In the genomic region with DNA sequence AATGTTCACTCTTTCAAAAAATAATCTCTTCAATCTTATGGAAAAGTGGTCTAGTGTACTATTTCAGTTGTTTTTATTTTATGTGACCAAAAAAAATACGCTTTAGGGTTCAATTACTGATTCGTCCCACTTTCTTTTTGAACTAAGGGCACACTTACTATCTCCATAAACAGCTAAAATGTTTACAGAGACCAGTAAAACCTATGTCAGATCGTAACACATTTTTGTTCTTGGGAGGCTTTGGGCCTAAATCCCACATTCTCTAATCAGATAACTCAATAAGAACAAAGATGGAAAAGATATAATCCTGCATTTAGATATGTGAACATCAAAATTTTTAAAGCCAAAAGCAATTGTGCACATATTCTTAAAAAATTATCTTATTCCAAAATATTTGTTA, we compare ENCODE assay signal across 9 cellular contexts. TPM values are rescaled to one million over a fixed set of nuclear protein-coding genes. Genes with fewer than 3 reads are reported as not detected.
DNase-seq lines count a peak whose midpoint lies in the region; ATAC-seq and TF ChIP-seq lines count a peak whose summit lies in the region.
"Had no signal": no experiment of that assay in that cellular context is flagged by ENCODE, and none has a peak within 500 bp of the region (broad histone marks: within the 10 kb centered on the region; RNA-seq: fewer than 3 reads in every experiment).

No MANE protein-coding gene starts in this region.

- H3K27me3 Mint-ChIP-seq in nephron (ENCODE audit: low read depth): no peaks in the 10 kb centered on the region

- peaks cover 33% of the 10 kb centered on the region for H3K36me3 Mint-ChIP-seq in nephron (ENCODE audit: low read depth)

- no peak for ATAC-seq in GM19035 (IDR thresholded peaks at IDR 0.05; ENCODE audit: unreplicated experiment)

- H3K4me3 ChIP-seq in BJ (ENCODE audit: low read depth, low read length) (peak overlapping the region; percentile 84), HUES64 (ENCODE audit: low read length) (peak overlapping the region; percentile 98), coronary artery (peak overlapping the region; percentile 75)

- DNase-seq in BJ (ENCODE audit: low read depth) (no peak), coronary artery (ENCODE audit: low spot score) (no peak), NCI-H446 (lab: John Stamatoyannopoulos, UW) (no peak), GM20000 (ENCODE audit: low spot score) (no peak), HuH-7.5 (ENCODE audit: low spot score) (no peak)
- DNase-seq: NCI-H524 treated with DMSO at 0.1 percent for 48 hours had no signal

- POLR2A ChIA-PET in BJ (lab: Charles Lee): no interaction called here

- H3K36me3 ChIP-seq in BJ (ENCODE audit: control insufficient read depth, insufficient read depth, low read length) (no peaks in the 10 kb centered on the region), HUES64 (ENCODE audit: insufficient read depth, low read length) (no peaks in the 10 kb centered on the region)

- CTCF ChIA-PET in BJ (lab: Yijun Ruan, JAX): interaction anchor here (1.5 kb wide), 1 partner anchor 120 kb away, joined by 3 read pairs; no protein-coding TSS in a partner anchor

- WGBS in HUES64: 85% methylated on average over 3 of the region's 3 CpGs

- H3K4me1 ChIP-seq in HUES64 (ENCODE audit: insufficient read depth, low read length): peaks cover 19% of the 10 kb centered on the region

- H3K27ac Mint-ChIP-seq in nephron: peak overlapping the region in 2 of 3 experiments; percentile 81 to 87

- no peak overlapping the region for H3K27ac ChIP-seq in HUES64 (ENCODE audit: low read depth, low read length)
- H3K27ac ChIP-seq in coronary artery: peak overlapping the region; percentile 23 to 74

- peak overlapping the region; percentile 84; the same call in 1 of the 2 replicates for H3K9ac ChIP-seq in HUES64 (ENCODE audit: low read depth, low read length)

- no peak overlapping the region for H3K4me3 Mint-ChIP-seq in nephron

- peaks cover 3% of the 10 kb centered on the region for H3K9me3 Mint-ChIP-seq in nephron

- no peaks in the 10 kb centered on the region for H3K9me3 ChIP-seq in HUES64 (ENCODE audit: insufficient read depth, low read depth, low read length)

- no peaks in the 10 kb centered on the region for H3K4me1 Mint-ChIP-seq in nephron

- TF ChIP-seq CTCF in BJ (IDR thresholded peaks at IDR 0.05; ENCODE audit: insufficient read depth, low read depth, low read length) (no peak), coronary artery (IDR thresholded peaks at IDR 0.05) (no peak), nephron (IDR thresholded peaks at IDR 0.05; ENCODE audit: unreplicated experiment in 3 of 3) (no peak), GM20000 (IDR thresholded peaks at IDR 0.05; ENCODE audit: extremely low read depth, missing control alignments) (no peak)

- H3K27me3 ChIP-seq in BJ (ENCODE audit: control insufficient read depth, insufficient read depth, low read length): no peaks in the 10 kb centered on the region
- no peaks in the 10 kb centered on the region for H3K27me3 ChIP-seq in HUES64 (ENCODE audit: insufficient read depth, low read length)

RNA-seq across cellular contexts. Expression of a gene that starts 29.8 kb away (rescaled TPM):
- 21.6 and 30.5 TPM in 2 replicates for polyA plus RNA-seq in BJ (2011; rRNA removed)
- 35.2 and 42.2 TPM in 2 replicates for polyA minus RNA-seq in BJ (2011; rRNA and poly(A)+ RNA removed)
- 21.2 TPM for polyA plus RNA-seq in HUES64 (2013, experiment 1 of 2)
- 18.6 TPM for polyA plus RNA-seq in HUES64 (2013, experiment 2 of 2)
